Comparison of ENCODE assay signal across 28 cellular contexts in genomic region chr1:87956766-87957165, GRCh38.
DNase-seq lines count a peak whose midpoint lies in the region; ATAC-seq and TF ChIP-seq lines count a peak whose summit lies in the region.
"Had no signal": no experiment of that assay in that cellular context is flagged by ENCODE, and none has a peak within 500 bp of the region (broad histone marks: within the 10 kb centered on the region; RNA-seq: fewer than 3 reads in every experiment).

No MANE protein-coding gene starts in this region.

- no peak overlapping the region for H3K4me3 Mint-ChIP-seq in activated naive CD8-positive, alpha-beta T cell treated with anti-CD3 and anti-CD28 coated beads for 36 hours
- no peak overlapping the region for H3K4me3 Mint-ChIP-seq in stimulated activated memory B cell treated with anti-CD40 and anti-IgM and Interleukin-4, amounts not matched to agents 10 μg/mL and 1 μg/mL and 100 μg/mL, for 72 hours
- H3K4me3 Mint-ChIP-seq: activated B cell treated with CpG ODN at 0.5 μM for 24 hours; activated CD8-positive, alpha-beta memory T cell treated with anti-CD3 and anti-CD28 coated beads, Interleukin-2, amount 10 ng/mL, durations not matched to agents 7 days and 5 days; CD4-positive, alpha-beta memory T cell; effector memory CD8-positive, alpha-beta T cell; immature natural killer cell; mesothelial cell of epicardium; naive thymus-derived CD4-positive, alpha-beta T cell had no signal

- H3K4me3 ChIP-seq in H7 (ENCODE audit: insufficient read depth, low read depth, low read length), result no peak overlapping the region
- H3K4me3 ChIP-seq: adrenal gland, breast epithelium, left ventricle myocardium inferior, Peyer's patch, SJCRH30, stomach had no signal

- no peak overlapping the region for H3K27ac Mint-ChIP-seq in activated naive CD8-positive, alpha-beta T cell treated with anti-CD3 and anti-CD28 coated beads for 36 hours
- no peak overlapping the region for H3K27ac Mint-ChIP-seq in stimulated activated memory B cell treated with anti-CD40 and anti-IgM and Interleukin-4, amounts not matched to agents 10 μg/mL and 1 μg/mL and 100 μg/mL, for 72 hours
- H3K27ac Mint-ChIP-seq: activated B cell treated with CpG ODN at 0.5 μM for 24 hours; activated CD8-positive, alpha-beta memory T cell treated with anti-CD3 and anti-CD28 coated beads, Interleukin-2, amount 10 ng/mL, durations not matched to agents 7 days and 5 days; CD4-positive, alpha-beta memory T cell; effector memory CD8-positive, alpha-beta T cell; immature natural killer cell; mesothelial cell of epicardium; naive thymus-derived CD4-positive, alpha-beta T cell had no signal

- H3K36me3 Mint-ChIP-seq in activated naive CD8-positive, alpha-beta T cell treated with anti-CD3 and anti-CD28 coated beads for 36 hours, result no peaks in the 10 kb centered on the region
- no peaks in the 10 kb centered on the region for H3K36me3 Mint-ChIP-seq in stimulated activated memory B cell treated with anti-CD40 and anti-IgM and Interleukin-4, amounts not matched to agents 10 μg/mL and 1 μg/mL and 100 μg/mL, for 72 hours
- H3K36me3 Mint-ChIP-seq: activated CD8-positive, alpha-beta memory T cell treated with anti-CD3 and anti-CD28 coated beads, Interleukin-2, amount 10 ng/mL, durations not matched to agents 7 days and 5 days; CD4-positive, alpha-beta memory T cell; immature natural killer cell; mesothelial cell of epicardium; naive thymus-derived CD4-positive, alpha-beta T cell had no signal

- TF ChIP-seq CTCF in foreskin keratinocyte (conservative IDR thresholded peaks at IDR 0.05), result no peak

- peaks cover 19% of the 10 kb centered on the region for H3K4me1 ChIP-seq in foreskin keratinocyte
- H3K4me1 ChIP-seq: adrenal gland, breast epithelium, Peyer's patch, SJCRH30 had no signal

- H3K36me3 ChIP-seq in H7 (replicated peaks; ENCODE audit: control insufficient read depth, insufficient read depth, low read length), result no peaks in the 10 kb centered on the region
- H3K36me3 ChIP-seq: adrenal gland, breast epithelium, left ventricle myocardium inferior, Peyer's patch, SJCRH30, stomach had no signal

- H3K9me3 Mint-ChIP-seq in activated naive CD8-positive, alpha-beta T cell treated with anti-CD3 and anti-CD28 coated beads for 36 hours, result no peaks in the 10 kb centered on the region
- no peaks in the 10 kb centered on the region for H3K9me3 Mint-ChIP-seq in stimulated activated memory B cell treated with anti-CD40 and anti-IgM and Interleukin-4, amounts not matched to agents 10 μg/mL and 1 μg/mL and 100 μg/mL, for 72 hours
- H3K9me3 Mint-ChIP-seq: activated B cell treated with CpG ODN at 0.5 μM for 24 hours; CD4-positive, alpha-beta memory T cell; effector memory CD8-positive, alpha-beta T cell; immature natural killer cell; mesothelial cell of epicardium; naive thymus-derived CD4-positive, alpha-beta T cell had no signal

- H3K27me3 Mint-ChIP-seq in activated naive CD8-positive, alpha-beta T cell treated with anti-CD3 and anti-CD28 coated beads for 36 hours, result peaks cover 8% of the 10 kb centered on the region
- H3K27me3 Mint-ChIP-seq in stimulated activated memory B cell treated with anti-CD40 and anti-IgM and Interleukin-4, amounts not matched to agents 10 μg/mL and 1 μg/mL and 100 μg/mL, for 72 hours, result no peaks in the 10 kb centered on the region
- H3K27me3 Mint-ChIP-seq: activated B cell treated with CpG ODN at 0.5 μM for 24 hours had no signal

- H3K4me1 Mint-ChIP-seq in activated naive CD8-positive, alpha-beta T cell treated with anti-CD3 and anti-CD28 coated beads for 36 hours, result no peaks in the 10 kb centered on the region
- H3K4me1 Mint-ChIP-seq in stimulated activated memory B cell treated with anti-CD40 and anti-IgM and Interleukin-4, amounts not matched to agents 10 μg/mL and 1 μg/mL and 100 μg/mL, for 72 hours, result peaks cover 21% of the 10 kb centered on the region
- H3K4me1 Mint-ChIP-seq: activated CD8-positive, alpha-beta memory T cell treated with anti-CD3 and anti-CD28 coated beads, Interleukin-2, amount 10 ng/mL, durations not matched to agents 7 days and 5 days; CD4-positive, alpha-beta memory T cell; naive thymus-derived CD4-positive, alpha-beta T cell had no signal

- ATAC-seq in SK-N-SH treated with all-trans-retinoic acid at 6 μM for 48 hours (peak; percentile 28), foreskin keratinocyte (no peak), GM19397 (IDR thresholded peaks at IDR 0.05; ENCODE audit: unreplicated experiment) (no peak)
- ATAC-seq in stimulated activated memory B cell treated with anti-CD40 and anti-IgM and Interleukin-4, amounts not matched to agents 10 μg/mL and 1 μg/mL and 100 μg/mL, for 72 hours, result no peak
- ATAC-seq: activated CD8-positive, alpha-beta memory T cell treated with anti-CD3 and anti-CD28 coated beads, Interleukin-2, amount 10 ng/mL, durations not matched to agents 7 days and 5 days; effector memory CD8-positive, alpha-beta T cell; naive thymus-derived CD4-positive, alpha-beta T cell had no signal

- H3K27me3 ChIP-seq in foreskin keratinocyte, result no peaks in the 10 kb centered on the region
- no peaks in the 10 kb centered on the region for H3K27me3 ChIP-seq in H7 (ENCODE audit: control insufficient read depth, insufficient read depth, low read length)
- H3K27me3 ChIP-seq: adrenal gland, breast epithelium, Peyer's patch, SJCRH30, stomach had no signal

- peak overlapping the region; percentile 9 for H3K27ac ChIP-seq in foreskin keratinocyte
- H3K27ac ChIP-seq: adrenal gland, breast epithelium, Peyer's patch, SJCRH30, stomach had no signal

- DNase-seq in EL, result peak; percentile 29
- no peak for DNase-seq in foreskin keratinocyte
- DNase-seq in activated naive CD8-positive, alpha-beta T cell treated with anti-CD3 and anti-CD28 coated beads for 36 hours, result no peak
- DNase-seq in H7, result no peak
- DNase-seq: activated B cell treated with CpG ODN at 0.5 μM for 24 hours; activated CD8-positive, alpha-beta memory T cell treated with anti-CD3 and anti-CD28 coated beads, Interleukin-2, amount 10 ng/mL, durations not matched to agents 7 days and 5 days; activated naive CD4-positive, alpha-beta T cell; activated T-cell treated with anti-CD3 and anti-CD28 coated beads, Interleukin-2, amount 50 U/mL, for 48 hours; CD4-positive, alpha-beta memory T cell; DMS 273 treated with DMSO at 0.1 percent for 48 hours; effector memory CD8-positive, alpha-beta T cell; immature natural killer cell; naive thymus-derived CD4-positive, alpha-beta T cell; NCI-H1048; NCI-H1694; NCI-H526; Peyer's patch; stimulated activated CD8-positive, alpha-beta memory T cell treated with anti-CD3 and anti-CD28 coated beads, Interleukin-4, amount 100 ng/mL, for 48 hours; stomach; T-helper 1 cell had no signal

TF ChIP-seq in SK-N-SH treated with all-trans-retinoic acid at 6 μM for 48 hours, 23 proteins besides CTCF, POLR2A, EP300 and RAD21 (continues in another document):
- TF ChIP-seq SNAI2 (CRISPR knock-in tag; IDR thresholded peaks at IDR 0.05) (no peak), ZNF8 (CRISPR knock-in tag; IDR thresholded peaks at IDR 0.05) (no peak), TSHZ2 (CRISPR knock-in tag; IDR thresholded peaks at IDR 0.05) (no peak), ISL1 (CRISPR knock-in tag; IDR thresholded peaks at IDR 0.05) (no peak), TOX (CRISPR knock-in tag; IDR thresholded peaks at IDR 0.05; ENCODE audit: borderline replicate concordance) (no peak), ARNTL (CRISPR knock-in tag; IDR thresholded peaks at IDR 0.05; ENCODE audit: borderline replicate concordance, low read depth) (no peak), RARB (CRISPR knock-in tag; IDR thresholded peaks at IDR 0.05) (no peak), GLIS3 (CRISPR knock-in tag; IDR thresholded peaks at IDR 0.05) (no peak), ESRRG (CRISPR knock-in tag; IDR thresholded peaks at IDR 0.05) (no peak), ZFP30 (CRISPR knock-in tag; IDR thresholded peaks at IDR 0.05) (no peak), TCF4 (CRISPR knock-in tag; IDR thresholded peaks at IDR 0.05; ENCODE audit: borderline replicate concordance) (no peak), ZFP3 (CRISPR knock-in tag; IDR thresholded peaks at IDR 0.05) (no peak), CSRNP3 (CRISPR knock-in tag; IDR thresholded peaks at IDR 0.05) (no peak)
